In genomic region chr22:46728470-46728869, GRCh38 we compare ENCODE assay signal across 17 cellular contexts. TPM values are rescaled to one million over a fixed set of nuclear protein-coding genes. Genes with fewer than 3 reads are reported as not detected.
DNase-seq lines count a peak whose midpoint lies in the region; FAIRE-seq and TF ChIP-seq lines count a peak whose summit lies in the region.
"Had no signal": no experiment of that assay in that cellular context is flagged by ENCODE, and none has a peak within 500 bp of the region (broad histone marks: within the 10 kb centered on the region; RNA-seq: fewer than 3 reads in every experiment).

No MANE protein-coding gene starts in this region.

- H3K27me3 ChIP-seq in BE2C (no peaks in the 10 kb centered on the region), esophagus muscularis mucosa (no peaks in the 10 kb centered on the region)
- H3K27me3 ChIP-seq in CD8-positive, alpha-beta memory T cell (ENCODE audit: insufficient read depth, low read length, poor library complexity, severe bottlenecking): no peaks in the 10 kb centered on the region

- no peak for TF ChIP-seq EP300 in esophagus muscularis mucosa (IDR thresholded peaks at IDR 0.05)

- intact Hi-C loops in esophagus muscularis mucosa (cut with DNase I): no loop called here

- H3K4me3 Mint-ChIP-seq in CD8-positive, alpha-beta memory T cell: peak overlapping the region in 2 of 7 donors; percentile 15 to 40
- H3K4me3 Mint-ChIP-seq: activated CD4-positive, alpha-beta memory T cell treated with anti-CD3 and anti-CD28 coated beads, Interleukin-2, amount 10 ng/mL, durations not matched to agents 7 days and 5 days; activated T-helper 1 cell treated with anti-CD3 and anti-CD28 coated beads, Interleukin-12 subunit alpha, Interleukin-12 subunit beta, Interleukin-2, Interleukin-4 antibody, amounts not matched to agents 30 ng/mL and 10 ng/mL and 1 ng/mL, durations not matched to agents 14 hours and 24 hours and 36 hours had no signal

- no peak overlapping the region for H3K27ac ChIP-seq in CD8-positive, alpha-beta memory T cell (ENCODE audit: low read depth, low read length)
- H3K27ac ChIP-seq in esophagus muscularis mucosa (replicated peaks in 1 of 4) (peak overlapping the region in 3 of 4 donors; percentile 31 to 58 (median 35)), mesodermal cell (ENCODE audit: low read depth, low read length, severe bottlenecking) (peak overlapping the region; percentile 36)

- CTCF ChIA-PET in CD8-positive, alpha-beta memory T cell (lab: Charles Lee): no interaction called here

- no peaks in the 10 kb centered on the region for H3K9me3 ChIP-seq in BE2C
- H3K9me3 ChIP-seq in CD8-positive, alpha-beta memory T cell (ENCODE audit: low read length): no peaks in the 10 kb centered on the region
- H3K9me3 ChIP-seq in esophagus muscularis mucosa: no peaks in the 10 kb centered on the region
- H3K9me3 ChIP-seq in mesodermal cell (ENCODE audit: control insufficient read depth, low read length): no peaks in the 10 kb centered on the region

- H3K4me3 ChIP-seq in BE2C (ENCODE audit: low read depth, low read length) (no peak overlapping the region), esophagus muscularis mucosa (no peak overlapping the region), mesodermal cell (ENCODE audit: extremely low read depth, insufficient read depth, low read length, poor library complexity, severe bottlenecking) (no peak overlapping the region)
- no peak overlapping the region for H3K4me3 ChIP-seq in CD8-positive, alpha-beta memory T cell (ENCODE audit: low read length)

- TF ChIP-seq CTCF in BE2C (IDR thresholded peaks at IDR 0.05; ENCODE audit: low read depth, low read length) (no peak), esophagus muscularis mucosa (IDR thresholded peaks at IDR 0.05) (no peak)

- H3K27ac Mint-ChIP-seq in CD8-positive, alpha-beta memory T cell: peak overlapping the region in 7 of 8 donors; percentile 7 to 100 (median 81)
- H3K27ac Mint-ChIP-seq: activated CD4-positive, alpha-beta memory T cell treated with anti-CD3 and anti-CD28 coated beads, Interleukin-2, amount 10 ng/mL, durations not matched to agents 7 days and 5 days; activated T-helper 1 cell treated with anti-CD3 and anti-CD28 coated beads, Interleukin-12 subunit alpha, Interleukin-12 subunit beta, Interleukin-2, Interleukin-4 antibody, amounts not matched to agents 30 ng/mL and 10 ng/mL and 1 ng/mL, durations not matched to agents 14 hours and 24 hours and 36 hours had no signal

- TF ChIP-seq POLR2A in esophagus muscularis mucosa (IDR thresholded peaks at IDR 0.05; ENCODE audit: low read depth): no peak

- peaks cover 6 to 79% (median 13%) of the 10 kb centered on the region in 3 donors for H3K36me3 Mint-ChIP-seq in CD8-positive, alpha-beta memory T cell

- H3K27me3 Mint-ChIP-seq in CD8-positive, alpha-beta memory T cell: no peaks in the 10 kb centered on the region
- H3K27me3 Mint-ChIP-seq: activated CD4-positive, alpha-beta memory T cell treated with anti-CD3 and anti-CD28 coated beads, Interleukin-2, amount 10 ng/mL, durations not matched to agents 7 days and 5 days had no signal

- peaks cover 47 to 74% (median 73%) of the 10 kb centered on the region in 3 donors for H3K4me1 Mint-ChIP-seq in CD8-positive, alpha-beta memory T cell

- POLR2A ChIA-PET in CD8-positive, alpha-beta memory T cell (lab: Charles Lee): no interaction called here

- DNase-seq in BE2C (peak; percentile 89), esophagus muscularis mucosa (ENCODE audit: extremely low spot score) (no peak), NCI-H2107 (lab: John Stamatoyannopoulos, UW) (no peak), frontal cortex (ENCODE audit: low spot score in 2 of 2) (no peak)
- DNase-seq in CD8-positive, alpha-beta memory T cell: no peak
- no peak for DNase-seq in stimulated activated CD8-positive, alpha-beta memory T cell treated with anti-CD3 and anti-CD28 coated beads, Interleukin-4, amount 100 ng/mL, for 48 hours
- no peak for DNase-seq in activated CD4-positive, alpha-beta T cell treated with anti-CD3 and anti-CD28 coated beads for 1 hour
- DNase-seq: activated CD4-positive, alpha-beta memory T cell treated with anti-CD3 and anti-CD28 coated beads, Interleukin-2, amount 10 ng/mL, durations not matched to agents 7 days and 5 days; amygdala; cerebellar nuclear complex; left colon; NCI-H1694 treated with DMSO at 0.1 percent for 48 hours; NCI-H446 treated with DMSO at 0.1 percent for 48 hours; occipital lobe had no signal

- H3K36me3 ChIP-seq in BE2C: peaks cover 42% of the 10 kb centered on the region
- H3K36me3 ChIP-seq in CD8-positive, alpha-beta memory T cell (ENCODE audit: insufficient read depth, low read length): peaks cover 17% of the 10 kb centered on the region
- H3K36me3 ChIP-seq in esophagus muscularis mucosa: peaks cover 0 to 48% (median 21%) of the 10 kb centered on the region in 4 donors
- peaks cover 76% of the 10 kb centered on the region for H3K36me3 ChIP-seq in mesodermal cell (ENCODE audit: control insufficient read depth, insufficient read depth, low read length)

- FAIRE-seq in frontal cortex (lab: Jason Lieb, UNC): no peak
- FAIRE-seq: GM19239 had no signal

- no peaks in the 10 kb centered on the region for H3K9me3 Mint-ChIP-seq in CD8-positive, alpha-beta memory T cell
- H3K9me3 Mint-ChIP-seq: activated CD4-positive, alpha-beta memory T cell treated with anti-CD3 and anti-CD28 coated beads, Interleukin-2, amount 10 ng/mL, durations not matched to agents 7 days and 5 days; activated T-helper 1 cell treated with anti-CD3 and anti-CD28 coated beads, Interleukin-12 subunit alpha, Interleukin-12 subunit beta, Interleukin-2, Interleukin-4 antibody, amounts not matched to agents 30 ng/mL and 10 ng/mL and 1 ng/mL, durations not matched to agents 14 hours and 24 hours and 36 hours had no signal

- 85% methylated on average over 11 of the region's 11 CpGs for WGBS in esophagus muscularis mucosa
- WGBS in mesodermal cell (ENCODE audit: insufficient coverage in 2 of 2), 2 experiments: 95 to 96% methylated on average over 11 of the region's 11 CpGs

- H3K4me1 ChIP-seq in BE2C (peaks cover 54% of the 10 kb centered on the region), esophagus muscularis mucosa (peaks cover 53 to 73% (median 62%) of the 10 kb centered on the region in 4 donors), mesodermal cell (ENCODE audit: control insufficient read depth, insufficient read depth, low read length, poor library complexity, severe bottlenecking) (peaks cover 17% of the 10 kb centered on the region)
- H3K4me1 ChIP-seq in CD8-positive, alpha-beta memory T cell (ENCODE audit: insufficient read depth, low read length): peaks cover 20% of the 10 kb centered on the region

RNA-seq across cellular contexts. Expression of gene CERK, which starts 9.6 kb away (rescaled TPM):
- polyA plus RNA-seq in BE2C (2012; ENCODE audit: insufficient read depth, insufficient read length, low read depth): 82.7 TPM
- 10 to 100 TPM; 64.3 to 64.5 TPM for total RNA-seq in CD8-positive, alpha-beta memory T cell
- polyA plus RNA-seq in CD8-positive, alpha-beta memory T cell: 108 TPM
- total RNA-seq in esophagus muscularis mucosa (10 to 100 TPM; 37.3 to 51.1 (median 48.0) TPM), frontal cortex (35.1 TPM)
- 69.1 TPM for polyA plus RNA-seq in mesodermal cell (2013, experiment 1 of 2)
- 61.2 TPM for polyA plus RNA-seq in mesodermal cell (2013, experiment 2 of 2)

RNA-seq across cellular contexts. Expression of gene TBC1D22A, which starts 34.0 kb away (rescaled TPM):
- 7.5 TPM for polyA plus RNA-seq in BE2C (2012; ENCODE audit: insufficient read depth, insufficient read length, low read depth)
- 10 to 100 TPM; 34.0 to 34.8 TPM for total RNA-seq in CD8-positive, alpha-beta memory T cell
- 26.6 TPM for polyA plus RNA-seq in CD8-positive, alpha-beta memory T cell
- total RNA-seq in esophagus muscularis mucosa (10 to 100 TPM; 15.2 to 20.7 (median 18.8) TPM), frontal cortex (5.3 TPM)
- 15.3 TPM for polyA plus RNA-seq in mesodermal cell (2013, experiment 1 of 2)
- polyA plus RNA-seq in mesodermal cell (2013, experiment 2 of 2): 15.9 TPM
